ENCODE assay signal across 11 cellular contexts in genomic region chr16:3098459-3099394, GRCh38. TPM values are rescaled to one million over a fixed set of nuclear protein-coding genes. Genes with fewer than 3 reads are reported as not detected.
A peak's percentile ranks its signal among the peaks of the same experiment; 100 is the strongest.
DNase-seq lines count a peak whose midpoint lies in the region; ATAC-seq, FAIRE-seq and TF ChIP-seq lines count a peak whose summit lies in the region.
"Had no signal": no experiment of that assay in that cellular context is flagged by ENCODE, and none has a peak within 500 bp of the region (broad histone marks: within the 10 kb centered on the region; RNA-seq: fewer than 3 reads in every experiment).

ZSCAN10 (minus strand) TSS chr16:3099294; CDS start chr16:3092937, 6,357 bp downstream.

- H3K27me3 ChIP-seq in AG04450 (ENCODE audit: control insufficient read depth, insufficient read depth, low read length) (peaks cover 28% of the 10 kb centered on the region), HL-60 (ENCODE audit: insufficient read depth, poor library complexity, severe bottlenecking) (no peaks in the 10 kb centered on the region)

- H3K4me1 ChIP-seq in mucosa of descending colon (ENCODE audit: low read depth), result peaks cover 17% of the 10 kb centered on the region

- DNase-seq in AG04450 (ENCODE audit: low read depth, low spot score) (no peak), HL-60 (ENCODE audit: low read depth in 1 of 2, low spot score in 1 of 2) (no peak), mucosa of descending colon (peak in 2 of 3 donors; percentile 36 to 57), urothelium cell line (ENCODE audit: low spot score) (no peak), germinal center (ENCODE audit: low spot score) (no peak)
- no peak for DNase-seq in central memory CD8-positive, alpha-beta T cell (ENCODE audit: low spot score in 2 of 2)
- DNase-seq in stimulated activated CD4-positive, alpha-beta T cell treated with anti-CD3 and anti-CD28 coated beads, Interleukin-4, amount 100 ng/mL, for 24 hours, result no peak
- DNase-seq: erythroblast, NCI-H1417 treated with DMSO at 0.1 percent for 48 hours had no signal

- H3K4me3 ChIP-seq in AG04450 (ENCODE audit: low read depth, low read length) (peak within 1 kb of the TSS; percentile 41), HL-60 (replicated peaks; ENCODE audit: insufficient read depth, low read length) (no peak within 1 kb of the TSS), mucosa of descending colon (no peak within 1 kb of the TSS)

- peak within 1 kb of the TSS; percentile 11 for H3K27ac ChIP-seq in AG04450 (ENCODE audit: low read depth, low read length)
- 0 out of 2 replicates have a peak within 1 kb of the TSS, but pooled peaks have one; percentile 11 for H3K27ac ChIP-seq in HL-60 (replicated peaks)

- no peak for ATAC-seq in central memory CD8-positive, alpha-beta T cell (replicated peaks; ENCODE audit: extremely low read depth, poor library complexity, severe bottlenecking)
- ATAC-seq in mucosa of descending colon, result no peak
- ATAC-seq in GM21717 (IDR thresholded peaks at IDR 0.05; ENCODE audit: unreplicated experiment), result no peak

- intact Hi-C loops in mucosa of descending colon (cut with DNase I, micrococcal nuclease), result no loop called here

- peaks cover 36% of the 10 kb centered on the region for H3K4me1 Mint-ChIP-seq in central memory CD8-positive, alpha-beta T cell

- H3K27ac Mint-ChIP-seq in central memory CD8-positive, alpha-beta T cell (ENCODE audit: low read depth), result no peak within 1 kb of the TSS

- peak within 1 kb of the TSS; percentile 64 for H3K4me3 Mint-ChIP-seq in central memory CD8-positive, alpha-beta T cell

- TF ChIP-seq CTCF in AG04450 (IDR thresholded peaks at IDR 0.05; ENCODE audit: low read depth, low read length), result no peak
- no peak for TF ChIP-seq CTCF in HL-60 (IDR thresholded peaks at IDR 0.05; ENCODE audit: insufficient read depth, low read length)
- no peak for TF ChIP-seq CTCF in mucosa of descending colon (IDR thresholded peaks at IDR 0.05)

- no peaks in the 10 kb centered on the region for H3K36me3 ChIP-seq in mucosa of descending colon (ENCODE audit: low read depth)

- H3K9me3 Mint-ChIP-seq in central memory CD8-positive, alpha-beta T cell, result no peaks in the 10 kb centered on the region

- POLR2A ChIA-PET in AG04450 (lab: Yijun Ruan, JAX), result interaction anchor here (0.7 kb wide), 1 partner anchor 15 kb away, joined by 4 read pairs; no protein-coding TSS in a partner anchor

- H3K36me3 Mint-ChIP-seq in central memory CD8-positive, alpha-beta T cell (ENCODE audit: insufficient read depth), result peaks cover 13% of the 10 kb centered on the region

- no peak for FAIRE-seq in urothelium cell line (lab: Jason Lieb, UNC)
- FAIRE-seq: TTC549 had no signal

- H3K9me3 ChIP-seq in AG04450 (ENCODE audit: control insufficient read depth, insufficient read depth, low read length), result no peaks in the 10 kb centered on the region; the same call in 1 of the 2 replicates
- H3K9me3 ChIP-seq in mucosa of descending colon, result no peaks in the 10 kb centered on the region

- CTCF ChIA-PET in AG04450 (lab: Charles Lee), result interaction anchor here (0.7 to 1.8 kb wide), 2 partner anchors 31 to 360 kb away, joined by 3 to 8 read pairs; no protein-coding TSS in a partner anchor

- H3K27me3 Mint-ChIP-seq in central memory CD8-positive, alpha-beta T cell, result no peaks in the 10 kb centered on the region

RNA-seq across cellular contexts. Expression of gene ZSCAN10, which starts in this region (rescaled TPM):
- polyA plus RNA-seq in AG04450 (2011; rRNA removed), result not detected in 2 replicates
- polyA minus RNA-seq in AG04450 (2011; rRNA and poly(A)+ RNA removed), result not detected in 2 replicates
- total RNA-seq in mucosa of descending colon, result not detected

Comparison
In these comparisons a context has a peak if more than half of its experiments do, and no peak if none do; other contexts are left out.
1. Peak in DNase-seq in mucosa of descending colon; RNA of the gene not detected or under 1 TPM.